In genomic region chr7:158695726-158696452, GRCh38 we compare ENCODE assay signal across 8 cellular contexts. TPM values are rescaled to one million over a fixed set of nuclear protein-coding genes. Genes with fewer than 3 reads are reported as not detected.
DNase-seq lines count a peak whose midpoint lies in the region; ATAC-seq and TF ChIP-seq lines count a peak whose summit lies in the region.

No MANE protein-coding gene starts in this region.

- intact Hi-C loops in activated CD4-positive, alpha-beta memory T cell treated with anti-CD3 and anti-CD28 coated beads for 36 hours (cut with micrococcal nuclease): loop anchor here (1.0 kb wide), 1 partner anchor 281 kb away; no protein-coding TSS in a partner anchor

- DNase-seq in activated CD8-positive, alpha-beta memory T cell treated with anti-CD3 and anti-CD28 coated beads, Interleukin-2, amount 10 ng/mL, durations not matched to agents 7 days and 5 days: no peak
- DNase-seq in activated CD8-positive, alpha-beta memory T cell treated with anti-CD3 and anti-CD28 coated beads, Interleukin-2, amount 50 U/mL, for 48 hours: no peak
- DNase-seq in NB4 (ENCODE audit: low read depth): peak; percentile 90
- DNase-seq in activated CD4-positive, alpha-beta memory T cell treated with anti-CD3 and anti-CD28 coated beads for 36 hours: peak; percentile 25
- DNase-seq in naive thymus-derived CD8-positive, alpha-beta T cell: peak in 9 of 10 donors; percentile 34 to 78 (median 51)
- no peak for DNase-seq in NCI-H187 (lab: John Stamatoyannopoulos, UW)

- no peak for TF ChIP-seq POLR2A in NB4 (IDR thresholded peaks at IDR 0.05; ENCODE audit: extremely low read depth, insufficient read length)

- H3K4me3 Mint-ChIP-seq in activated CD8-positive, alpha-beta memory T cell treated with anti-CD3 and anti-CD28 coated beads, Interleukin-2, amount 10 ng/mL, durations not matched to agents 7 days and 5 days: no peak overlapping the region
- no peak overlapping the region for H3K4me3 Mint-ChIP-seq in activated CD4-positive, alpha-beta memory T cell treated with anti-CD3 and anti-CD28 coated beads for 36 hours
- peak overlapping the region in 8 of 10 donors; percentile 28 to 62 (median 52) for H3K4me3 Mint-ChIP-seq in naive thymus-derived CD8-positive, alpha-beta T cell

- no peaks in the 10 kb centered on the region for H3K27me3 Mint-ChIP-seq in activated CD8-positive, alpha-beta memory T cell treated with anti-CD3 and anti-CD28 coated beads, Interleukin-2, amount 10 ng/mL, durations not matched to agents 7 days and 5 days
- H3K27me3 Mint-ChIP-seq in activated CD4-positive, alpha-beta memory T cell treated with anti-CD3 and anti-CD28 coated beads for 36 hours: no peaks in the 10 kb centered on the region
- H3K27me3 Mint-ChIP-seq in naive thymus-derived CD8-positive, alpha-beta T cell: no peaks in the 10 kb centered on the region

- no peak overlapping the region for H3K4me3 ChIP-seq in NB4 (ENCODE audit: low read depth, low read length)

- H3K9me3 Mint-ChIP-seq in activated CD8-positive, alpha-beta memory T cell treated with anti-CD3 and anti-CD28 coated beads, Interleukin-2, amount 10 ng/mL, durations not matched to agents 7 days and 5 days (ENCODE audit: low read depth): no peaks in the 10 kb centered on the region
- H3K9me3 Mint-ChIP-seq in activated CD4-positive, alpha-beta memory T cell treated with anti-CD3 and anti-CD28 coated beads for 36 hours: no peaks in the 10 kb centered on the region
- no peaks in the 10 kb centered on the region for H3K9me3 Mint-ChIP-seq in naive thymus-derived CD8-positive, alpha-beta T cell

- peaks cover 64% of the 10 kb centered on the region for H3K36me3 Mint-ChIP-seq in activated CD8-positive, alpha-beta memory T cell treated with anti-CD3 and anti-CD28 coated beads, Interleukin-2, amount 10 ng/mL, durations not matched to agents 7 days and 5 days
- peaks cover 44% of the 10 kb centered on the region for H3K36me3 Mint-ChIP-seq in activated CD4-positive, alpha-beta memory T cell treated with anti-CD3 and anti-CD28 coated beads for 36 hours
- peaks cover 0 to 5% (median 0%) of the 10 kb centered on the region in 3 donors for H3K36me3 Mint-ChIP-seq in naive thymus-derived CD8-positive, alpha-beta T cell

- H3K27ac Mint-ChIP-seq in activated CD8-positive, alpha-beta memory T cell treated with anti-CD3 and anti-CD28 coated beads, Interleukin-2, amount 10 ng/mL, durations not matched to agents 7 days and 5 days: peak overlapping the region; percentile 22
- no peak overlapping the region for H3K27ac Mint-ChIP-seq in activated CD4-positive, alpha-beta memory T cell treated with anti-CD3 and anti-CD28 coated beads for 36 hours
- H3K27ac Mint-ChIP-seq in naive thymus-derived CD8-positive, alpha-beta T cell: peak overlapping the region in 7 of 10 donors; percentile 33 to 78 (median 71)

- peaks cover 52% of the 10 kb centered on the region for H3K4me1 Mint-ChIP-seq in activated CD8-positive, alpha-beta memory T cell treated with anti-CD3 and anti-CD28 coated beads, Interleukin-2, amount 10 ng/mL, durations not matched to agents 7 days and 5 days
- peaks cover 20% of the 10 kb centered on the region for H3K4me1 Mint-ChIP-seq in activated CD4-positive, alpha-beta memory T cell treated with anti-CD3 and anti-CD28 coated beads for 36 hours (ENCODE audit: low read depth)
- peaks cover 6 to 12% (median 11%) of the 10 kb centered on the region in 4 donors for H3K4me1 Mint-ChIP-seq in naive thymus-derived CD8-positive, alpha-beta T cell

- POLR2A ChIA-PET in activated CD4-positive, alpha-beta memory T cell treated with anti-CD3 and anti-CD28 coated beads for 36 hours (lab: Charles Lee): no interaction called here
- POLR2A ChIA-PET in naive thymus-derived CD8-positive, alpha-beta T cell (lab: Charles Lee): interaction anchor here (1.9 kb wide), 1 partner anchor 281 kb away, joined by 10 read pairs; no protein-coding TSS in a partner anchor

- CTCF ChIA-PET in activated CD8-positive, alpha-beta memory T cell treated with anti-CD3 and anti-CD28 coated beads, Interleukin-2, amount 10 ng/mL, durations not matched to agents 7 days and 5 days (lab: Charles Lee): interaction anchor here (1.1 to 1.9 kb wide), 4 partner anchors 8 to 281 kb away, joined by 3 to 15 read pairs (median 3); no protein-coding TSS in a partner anchor
- CTCF ChIA-PET in activated CD4-positive, alpha-beta memory T cell treated with anti-CD3 and anti-CD28 coated beads for 36 hours (lab: Charles Lee): interaction anchor here (0.7 to 3.4 kb wide), 5 partner anchors 134 to 284 kb away, joined by 3 to 33 read pairs (median 3); partner anchors contain the start of gene ESYT2

- peak; percentile 80 for TF ChIP-seq CTCF in NB4 (IDR thresholded peaks at IDR 0.05; ENCODE audit: low read depth, low read length)

- no peak for ATAC-seq in activated CD8-positive, alpha-beta memory T cell treated with anti-CD3 and anti-CD28 coated beads, Interleukin-2, amount 10 ng/mL, durations not matched to agents 7 days and 5 days
- ATAC-seq in GM21825 (IDR thresholded peaks at IDR 0.05; ENCODE audit: unreplicated experiment): peak; percentile 76
- ATAC-seq in esophagus mucosa: peak; percentile 82
- ATAC-seq in naive thymus-derived CD8-positive, alpha-beta T cell: peak; percentile 98 to 99

RNA-seq across cellular contexts. Expression of gene NCAPG2, which starts 8.7 kb away (rescaled TPM):
- total RNA-seq in activated CD8-positive, alpha-beta memory T cell treated with anti-CD3 and anti-CD28 coated beads, Interleukin-2, amount 10 ng/mL, durations not matched to agents 7 days and 5 days: 100 to 1,000 TPM; 146 to 182 TPM
- 100 to 1,000 TPM; 145 to 149 TPM for total RNA-seq in activated CD4-positive, alpha-beta memory T cell treated with anti-CD3 and anti-CD28 coated beads for 36 hours
- total RNA-seq in esophagus mucosa: 24.1 TPM
- 1 to 10 TPM; 6.7 to 7.7 TPM for total RNA-seq in naive thymus-derived CD8-positive, alpha-beta T cell
- 1 to 10 TPM; 2.4 to 3.7 (median 2.6) TPM for polyA plus RNA-seq in naive thymus-derived CD8-positive, alpha-beta T cell

Comparison
In these comparisons a context has a peak if more than half of its experiments do, and no peak if none do; other contexts are left out.
1. DNase-seq: peak in NB4 (single experiment), activated CD4-positive, alpha-beta memory T cell treated with anti-CD3 and anti-CD28 coated beads for 36 hours (single experiment) and naive thymus-derived CD8-positive, alpha-beta T cell (9 of 10); none in activated CD8-positive, alpha-beta memory T cell treated with anti-CD3 and anti-CD28 coated beads, Interleukin-2, amount 10 ng/mL, durations not matched to agents 7 days and 5 days (single experiment), activated CD8-positive, alpha-beta memory T cell treated with anti-CD3 and anti-CD28 coated beads, Interleukin-2, amount 50 U/mL, for 48 hours (single experiment) and NCI-H187 (0 of 2).
2. H3K4me3 Mint-ChIP-seq: peak in naive thymus-derived CD8-positive, alpha-beta T cell (8 of 10); none in activated CD8-positive, alpha-beta memory T cell treated with anti-CD3 and anti-CD28 coated beads, Interleukin-2, amount 10 ng/mL, durations not matched to agents 7 days and 5 days (single experiment) and activated CD4-positive, alpha-beta memory T cell treated with anti-CD3 and anti-CD28 coated beads for 36 hours (single experiment).